16 cellular contexts compared by ENCODE assay signal in the genomic region with DNA sequence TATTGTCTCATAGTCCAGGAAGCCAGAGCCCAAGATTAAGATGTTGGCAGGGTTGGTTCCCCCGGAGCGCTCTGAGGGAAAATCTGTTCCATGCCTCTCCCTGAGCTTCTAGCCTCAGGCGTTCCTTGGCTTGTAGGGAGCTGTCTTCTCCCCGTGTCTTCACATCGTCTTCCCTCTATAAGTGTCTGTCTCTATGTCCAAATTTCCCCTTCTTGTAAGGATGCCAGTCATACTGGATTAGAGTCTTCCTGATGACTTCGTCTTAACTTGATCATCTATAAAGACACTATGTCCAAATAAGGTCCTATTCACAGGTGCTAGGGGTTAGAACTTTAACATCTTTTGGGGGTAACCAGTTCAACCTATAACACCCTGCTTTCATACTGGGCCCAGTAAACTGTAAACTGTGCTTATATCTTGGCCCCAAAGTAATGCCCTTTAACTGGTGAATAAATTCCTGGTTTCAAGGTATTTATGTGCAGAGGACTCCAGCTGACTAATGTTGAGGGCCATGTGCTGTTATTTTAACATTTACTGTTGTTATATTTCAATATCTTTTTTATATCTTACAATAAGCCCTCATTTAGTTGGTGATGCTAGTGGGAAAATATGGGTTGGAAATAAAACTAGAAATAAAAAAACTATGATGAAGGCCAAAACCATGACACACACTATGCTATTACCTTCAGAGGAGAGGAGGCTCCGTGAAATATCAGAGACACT.
"Had no signal": no experiment of that assay in that cellular context is flagged by ENCODE, and none has a peak within 500 bp of the region (broad histone marks: within the 10 kb centered on the region; RNA-seq: fewer than 3 reads in every experiment).

No MANE protein-coding gene starts in this region.

- H3K27me3 Mint-ChIP-seq: activated naive CD8-positive, alpha-beta T cell treated with anti-CD3 and anti-CD28 coated beads, Interleukin-2, amount 50 U/mL, for 24 hours; type B pancreatic cell had no signal

- H3K4me3 ChIP-seq: ascending aorta, prostate gland, right lobe of liver had no signal

- ATAC-seq: activated naive CD8-positive, alpha-beta T cell treated with anti-CD3 and anti-CD28 coated beads, Interleukin-2, amount 50 U/mL, for 24 hours; natural killer cell treated with Interleukin-12 subunit alpha and Interleukin-12 subunit beta and Interleukin-15 and Interleukin-18, amount 100 ng/mL, for 72 hours; right lobe of liver had no signal

- H3K27me3 ChIP-seq: ascending aorta, right lobe of liver had no signal

- H3K36me3 ChIP-seq: ascending aorta, prostate gland, right lobe of liver had no signal

- H3K4me1 ChIP-seq: prostate gland, right lobe of liver had no signal

- H3K27ac Mint-ChIP-seq: activated CD4-positive, alpha-beta memory T cell treated with anti-CD3 and anti-CD28 coated beads, Interleukin-2, amount 10 ng/mL, durations not matched to agents 7 days and 5 days; activated naive CD8-positive, alpha-beta T cell treated with anti-CD3 and anti-CD28 coated beads, Interleukin-2, amount 50 U/mL, for 24 hours; natural killer cell treated with Interleukin-12 subunit alpha and Interleukin-12 subunit beta and Interleukin-15 and Interleukin-18, amount 100 ng/mL, for 72 hours; type B pancreatic cell had no signal

- H3K36me3 Mint-ChIP-seq: natural killer cell treated with Interleukin-12 subunit alpha and Interleukin-12 subunit beta and Interleukin-15 and Interleukin-18, amount 100 ng/mL, for 72 hours; type B pancreatic cell had no signal

- H3K4me3 Mint-ChIP-seq: activated CD4-positive, alpha-beta memory T cell treated with anti-CD3 and anti-CD28 coated beads, Interleukin-2, amount 10 ng/mL, durations not matched to agents 7 days and 5 days; activated naive CD8-positive, alpha-beta T cell treated with anti-CD3 and anti-CD28 coated beads, Interleukin-2, amount 50 U/mL, for 24 hours; natural killer cell treated with Interleukin-12 subunit alpha and Interleukin-12 subunit beta and Interleukin-15 and Interleukin-18, amount 100 ng/mL, for 72 hours; type B pancreatic cell had no signal

- DNase-seq: activated CD4-positive, alpha-beta memory T cell treated with anti-CD3 and anti-CD28 coated beads, Interleukin-2, amount 10 ng/mL, durations not matched to agents 7 days and 5 days; activated gamma-delta T cell treated with Interleukin-2 at 50 U/mL for 16 hours; activated naive CD8-positive, alpha-beta T cell treated with anti-CD3 and anti-CD28 coated beads, Interleukin-2, amount 50 U/mL, for 24 hours; activated T-cell treated with anti-CD3 and anti-CD28 coated beads, Interleukin-2, amount 50 U/mL, for 48 hours; central memory CD4-positive, alpha-beta T cell; cortex of kidney; effector CD8-positive, alpha-beta T cell; nucleus accumbens; right lobe of liver; stimulated activated naive CD4-positive, alpha-beta T cell; T1000 had no signal

- H3K27ac ChIP-seq: prostate gland, right lobe of liver, VCaP had no signal

- H3K9me3 ChIP-seq: ascending aorta, prostate gland, right lobe of liver had no signal

- H3K9me3 Mint-ChIP-seq: activated naive CD8-positive, alpha-beta T cell treated with anti-CD3 and anti-CD28 coated beads, Interleukin-2, amount 50 U/mL, for 24 hours; natural killer cell treated with Interleukin-12 subunit alpha and Interleukin-12 subunit beta and Interleukin-15 and Interleukin-18, amount 100 ng/mL, for 72 hours; type B pancreatic cell had no signal
